8 cellular contexts compared by ENCODE assay signal in the genomic region with DNA sequence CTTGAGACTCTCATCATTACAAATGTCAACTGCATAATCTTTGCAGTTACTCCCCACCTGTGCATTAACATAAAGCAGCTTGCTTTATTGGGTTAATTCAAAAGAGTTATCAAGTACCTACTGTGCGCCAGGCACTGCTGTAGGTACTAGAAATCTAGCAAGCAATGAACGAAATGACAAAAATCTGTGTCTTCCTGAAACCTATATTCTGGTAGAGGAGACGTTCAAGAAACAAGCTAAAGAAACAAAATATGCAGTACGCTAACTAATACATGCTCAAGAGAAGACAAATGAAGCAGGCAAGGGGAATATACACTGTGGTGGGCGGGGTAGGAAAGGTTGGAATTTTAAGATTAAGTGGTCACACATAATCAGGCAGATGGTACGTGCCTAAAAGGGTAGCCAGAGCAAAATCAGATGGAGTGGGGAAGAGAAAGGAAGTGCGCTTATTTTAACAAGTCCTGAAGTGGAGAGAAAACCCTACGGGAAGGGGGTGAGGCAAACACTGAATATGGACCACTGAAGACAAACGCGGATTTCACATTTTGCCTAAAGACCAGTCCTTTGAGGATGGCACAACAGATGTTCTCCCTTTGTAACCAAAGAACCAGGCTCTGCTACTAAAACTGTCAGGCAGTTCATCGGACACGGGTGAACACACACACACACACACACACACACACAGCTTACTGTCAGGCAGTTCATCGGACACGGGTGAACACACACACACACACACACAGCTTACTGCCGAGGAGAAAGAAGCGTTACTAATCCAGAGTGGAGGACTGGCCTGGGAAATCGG. TPM values are rescaled to one million over a fixed set of nuclear protein-coding genes. Genes with fewer than 3 reads are reported as not detected.
A peak's percentile ranks its signal among the peaks of the same experiment; 100 is the strongest.
DNase-seq lines count a peak whose midpoint lies in the region; ATAC-seq and TF ChIP-seq lines count a peak whose summit lies in the region.

No MANE protein-coding gene starts in this region.

- in situ Hi-C loops in SK-MEL-5 (cut with HindIII; ENCODE audit: low pct_unique_long_range_greater_than_20kb, low sequenced_read_pairs): loop anchor here (10.0 kb wide), 1 partner anchor 78 kb away; no protein-coding TSS in a partner anchor
- in situ Hi-C loops in gastrocnemius medialis (cut with MboI; ENCODE audit: low sequenced_read_pairs in 4 of 4): no loop called here

- H3K4me1 ChIP-seq in gastrocnemius medialis: peaks cover 3 to 4% of the 10 kb centered on the region in 2 donors
- H3K4me1 ChIP-seq in esophagus squamous epithelium: peaks cover 0 to 20% (median 11%) of the 10 kb centered on the region in 3 donors
- H3K4me1 ChIP-seq in BE2C: no peaks in the 10 kb centered on the region

- H3K4me3 ChIP-seq in fibroblast of villous mesenchyme (ENCODE audit: low read depth, low read length): peak overlapping the region; percentile 82
- H3K4me3 ChIP-seq in gastrocnemius medialis: peak overlapping the region; percentile 40 to 54 (median 49)
- peak overlapping the region in 2 of 4 donors; percentile 51 to 74 for H3K4me3 ChIP-seq in esophagus squamous epithelium
- no peak overlapping the region for H3K4me3 ChIP-seq in BE2C (ENCODE audit: low read depth, low read length)

- no peak overlapping the region for H3K27ac ChIP-seq in gastrocnemius medialis
- no peak overlapping the region for H3K27ac ChIP-seq in esophagus squamous epithelium

- TF ChIP-seq POLR2A in gastrocnemius medialis (IDR thresholded peaks at IDR 0.05): no peak
- no peak for TF ChIP-seq POLR2A in esophagus squamous epithelium (IDR thresholded peaks at IDR 0.05)

- DNase-seq in Right ventricle myocardium inferior (ENCODE audit: missing footprints) (no peak), cardiac septum (ENCODE audit: low spot score) (no peak), SK-MEL-5 (ENCODE audit: low read depth, low spot score) (peak; percentile 38), fibroblast of villous mesenchyme (ENCODE audit: low read depth) (peak; percentile 65), gastrocnemius medialis (no peak), esophagus squamous epithelium (lab: John Stamatoyannopoulos, UW) (no peak), NOMO-1 treated with dmso at 0.1 percent for 144 hours (lab: John Stamatoyannopoulos, UW; ENCODE audit: unreplicated experiment) (no peak), BE2C (no peak)

- TF ChIP-seq CTCF in fibroblast of villous mesenchyme (IDR thresholded peaks at IDR 0.05; ENCODE audit: insufficient read depth, low read depth, low read length) (no peak), gastrocnemius medialis (IDR thresholded peaks at IDR 0.05 in 4 of 5, conservative IDR thresholded peaks at IDR 0.05 in 1 of 5) (no peak), esophagus squamous epithelium (IDR thresholded peaks at IDR 0.05) (no peak), BE2C (IDR thresholded peaks at IDR 0.05; ENCODE audit: low read depth, low read length) (no peak)

- H3K36me3 ChIP-seq in gastrocnemius medialis (no peaks in the 10 kb centered on the region), esophagus squamous epithelium (no peaks in the 10 kb centered on the region), BE2C (no peaks in the 10 kb centered on the region)

- intact Hi-C loops in Right ventricle myocardium inferior (cut with DNase I) (loop anchor here (5.0 kb wide), 1 partner anchor 41 kb away; no protein-coding TSS in a partner anchor), cardiac septum (cut with DNase I) (no loop called here), gastrocnemius medialis (cut with DNase I; ENCODE audit: low total_unique reads) (no loop called here), esophagus squamous epithelium (cut with DNase I) (no loop called here)

- H3K9me3 ChIP-seq in gastrocnemius medialis (no peaks in the 10 kb centered on the region), esophagus squamous epithelium (no peaks in the 10 kb centered on the region), BE2C (no peaks in the 10 kb centered on the region)

- H3K27me3 ChIP-seq in gastrocnemius medialis: peaks cover 45 to 56% (median 48%) of the 10 kb centered on the region in 3 donors
- peaks cover 6 to 78% (median 18%) of the 10 kb centered on the region in 4 donors for H3K27me3 ChIP-seq in esophagus squamous epithelium
- H3K27me3 ChIP-seq in BE2C: peaks cover 66% of the 10 kb centered on the region

- ATAC-seq in Right ventricle myocardium inferior (peak; percentile 41), gastrocnemius medialis (no peak)

- WGBS in esophagus squamous epithelium, 2 donors: 37 to 57% methylated on average over 9 to 10 of the region's 17 CpGs

RNA-seq across cellular contexts. Expression of a gene that starts 1.2 kb away (rescaled TPM):
- 2.4 TPM for total RNA-seq in Right ventricle myocardium inferior
- total RNA-seq in cardiac septum: 1.8 TPM
- total RNA-seq in SK-MEL-5 (2014; rRNA removed; shearing (Covaris generic)): 29.7 and 30.4 TPM in 2 replicates
- polyA plus RNA-seq in SK-MEL-5 (2015; cell fraction: cytosol; rRNA removed): 39.3 and 46.9 TPM in 2 replicates
- 17.8 and 20.0 TPM in 2 replicates for polyA plus RNA-seq in SK-MEL-5 (2015; cell fraction: nucleus; rRNA removed)
- 1.6 and 2.6 TPM in 2 replicates for total RNA-seq in fibroblast of villous mesenchyme
- total RNA-seq in gastrocnemius medialis: 1 to 10 TPM in 1 of 4 donors, under 1 TPM in 3; 0.07 to 1.1 (median 0.31) TPM
- under 1 TPM in 3 of 4 donors, not detected in 1; 0.06 to 0.38 (median 0.18) TPM for total RNA-seq in esophagus squamous epithelium
- polyA plus RNA-seq in BE2C (2012; ENCODE audit: insufficient read depth, insufficient read length, low read depth): 0.11 TPM

RNA-seq across cellular contexts. Expression of a gene that starts 50.7 kb away (rescaled TPM):
- total RNA-seq in Right ventricle myocardium inferior (12.6 TPM), cardiac septum (12.6 TPM), fibroblast of villous mesenchyme (10.3 and 15.5 TPM in 2 replicates), gastrocnemius medialis (10 to 100 TPM in 3 of 4 donors, 1 to 10 TPM in 1; 9.9 to 12.8 (median 12.3) TPM), esophagus squamous epithelium (1 to 10 TPM; 3.8 to 7.4 (median 6.3) TPM)
- total RNA-seq in SK-MEL-5 (2014; rRNA removed; shearing (Covaris generic)): 33.8 and 34.3 TPM in 2 replicates
- polyA plus RNA-seq in SK-MEL-5 (2015; cell fraction: cytosol; rRNA removed): 23.1 and 28.6 TPM in 2 replicates
- polyA plus RNA-seq in SK-MEL-5 (2015; cell fraction: nucleus; rRNA removed): 17.2 and 17.3 TPM in 2 replicates
- 15.1 TPM for polyA plus RNA-seq in BE2C (2012; ENCODE audit: insufficient read depth, insufficient read length, low read depth)

Comparison
In these comparisons a context has a peak if more than half of its experiments do, and no peak if none do; other contexts are left out.
1. DNase-seq: peak in SK-MEL-5 (single experiment) and fibroblast of villous mesenchyme (single experiment); none in Right ventricle myocardium inferior (single experiment), cardiac septum (single experiment), gastrocnemius medialis (0 of 2), esophagus squamous epithelium (single experiment), NOMO-1 treated with dmso at 0.1 percent for 144 hours (single experiment) and BE2C (single experiment).